ENCODE assay signal across 23 cellular contexts in genomic region chr7:140239653-140239935, GRCh38.
DNase-seq lines count a peak whose midpoint lies in the region; ATAC-seq, FAIRE-seq and TF ChIP-seq lines count a peak whose summit lies in the region.
"Had no signal": no experiment of that assay in that cellular context is flagged by ENCODE, and none has a peak within 500 bp of the region (broad histone marks: within the 10 kb centered on the region; RNA-seq: fewer than 3 reads in every experiment).

No MANE protein-coding gene starts in this region.

- H3K9ac ChIP-seq in K562 (ENCODE audit: insufficient read depth in 1 of 2, low read depth in 2 of 2, low read length in 2 of 2): 0 out of 4 replicates have a peak overlapping the region, but pooled peaks of 1 of the 2 experiments have one; percentile 27

- H3K27me3 Mint-ChIP-seq in activated naive CD4-positive, alpha-beta T cell treated with anti-CD3 and anti-CD28 coated beads for 36 hours (ENCODE audit: low read depth): no peaks in the 10 kb centered on the region
- H3K27me3 Mint-ChIP-seq: CD4-positive, CD25-positive, alpha-beta regulatory T cell had no signal

- peak overlapping the region; percentile 13 for H2AFZ ChIP-seq in K562 (ENCODE audit: low read depth, low read length)

- no peak overlapping the region for H3K4me2 ChIP-seq in K562 (ENCODE audit: insufficient read depth, low read length)

- no peaks in the 10 kb centered on the region for H3K36me3 ChIP-seq in K562 (ENCODE audit: control insufficient read depth, insufficient read depth, low read length)
- H3K36me3 ChIP-seq in small intestine (ENCODE audit: control insufficient read depth in 2 of 2, insufficient read depth in 2 of 2, low read length in 2 of 2): no peaks in the 10 kb centered on the region
- H3K36me3 ChIP-seq: spleen had no signal

- H3K9me3 ChIP-seq in K562 (replicated peaks; ENCODE audit: control insufficient read depth, insufficient read depth, low read depth, low read length): no peaks in the 10 kb centered on the region
- H3K9me3 ChIP-seq in small intestine (ENCODE audit: control insufficient read depth, low read depth): no peaks in the 10 kb centered on the region
- H3K9me3 ChIP-seq: spleen had no signal

- H3K4me3 ChIP-seq in K562 (no peak overlapping the region), small intestine (ENCODE audit: low read depth in 1 of 2, low read length in 2 of 2) (no peak overlapping the region)
- H3K4me3 ChIP-seq: spleen had no signal

- H3K27me3 ChIP-seq in K562 (ENCODE audit: control insufficient read depth in 2 of 2, insufficient read depth in 2 of 2, low read length in 2 of 2) (no peaks in the 10 kb centered on the region), small intestine (ENCODE audit: control insufficient read depth in 2 of 2, insufficient read depth in 2 of 2, low read length in 2 of 2) (no peaks in the 10 kb centered on the region)
- H3K27me3 ChIP-seq: spleen had no signal

- 24% methylated on average over 2 of the region's 2 CpGs for WGBS in K562 (ENCODE audit: insufficient coverage, low coverage, missing lambda C conversion rate)
- 30 to 67% (median 42%) methylated on average over 2 of the region's 2 CpGs for WGBS in small intestine, 3 donors

- BruUV-seq in K562 (replicated peaks; lab: Mats Ljungman, UMichigan): no TSS peak

- H3K36me3 Mint-ChIP-seq in activated naive CD4-positive, alpha-beta T cell treated with anti-CD3 and anti-CD28 coated beads for 36 hours (ENCODE audit: low read depth): no peaks in the 10 kb centered on the region
- H3K36me3 Mint-ChIP-seq: CD4-positive, CD25-positive, alpha-beta regulatory T cell had no signal

- intact Hi-C loops in activated naive CD4-positive, alpha-beta T cell treated with anti-CD3 and anti-CD28 coated beads for 36 hours (cut with micrococcal nuclease): no loop called here
- intact Hi-C loops in K562 (cut with micrococcal nuclease): no loop called here

- H3K9me1 ChIP-seq in K562 (ENCODE audit: control insufficient read depth, insufficient read depth, low read length): no peaks in the 10 kb centered on the region

- FAIRE-seq in K562 (lab: Jason Lieb, UNC) (no peak), small intestine (lab: Jason Lieb, UNC) (no peak)
- FAIRE-seq: astrocyte, GM18507 had no signal

- no peak overlapping the region for H3K27ac Mint-ChIP-seq in activated naive CD4-positive, alpha-beta T cell treated with anti-CD3 and anti-CD28 coated beads for 36 hours
- H3K27ac Mint-ChIP-seq: CD4-positive, CD25-positive, alpha-beta regulatory T cell had no signal

- in situ Hi-C loops in KBM-7 (cut with MboI; ENCODE audit: low pct_unique_long_range_greater_than_20kb, low sequenced_read_pairs): no loop called here
- in situ Hi-C loops in K562 (cut with MboI): no loop called here

- no peak for TF ChIP-seq POLR2A in K562 (conservative IDR thresholded peaks at IDR 0.05)

- TF ChIP-seq CTCF in K562 (IDR thresholded peaks at IDR 0.05 in 2 of 3, conservative IDR thresholded peaks at IDR 0.05 in 1 of 3; ENCODE audit: insufficient read depth in 2 of 3, low read depth in 1 of 3, low read length in 3 of 3): peak in 1 of 3 experiments; percentile 48; a peak in 2 of 6 replicates

- peak; percentile 48 for DNase-seq in activated naive CD4-positive, alpha-beta T cell treated with anti-CD3 and anti-CD28 coated beads for 36 hours
- DNase-seq in activated naive CD4-positive, alpha-beta T cell treated with anti-CD3 and anti-CD28 coated beads, Interleukin-2, amount 50 U/mL, for 16 hours: no peak
- DNase-seq in KBM-7 (peak; percentile 20), K562 (ENCODE audit: extremely low read depth in 1 of 4, low spot score in 3 of 4) (peak in 2 of 4 experiments; percentile 53 to 58), small intestine (peak; percentile 56), DMS53 (lab: John Stamatoyannopoulos, UW) (no peak)
- DNase-seq in activated effector memory CD4-positive, alpha-beta T cell treated with Interleukin-2 at 50 U/mL for 16 hours: no peak
- DNase-seq: activated CD4-positive, CD25-positive, alpha-beta regulatory T cell; activated CD8-positive, alpha-beta memory T cell treated with anti-CD3 and anti-CD28 coated beads, Interleukin-2, amount 50 U/mL, for 4 hours; activated gamma-delta T cell treated with Interleukin-2 at 50 U/mL for 16 hours; effector memory CD4-positive, alpha-beta T cell; Karpas-422; left cardiac atrium; NCI-H1048; OCI-M1; SIG-M5; spleen; stimulated activated CD8-positive, alpha-beta memory T cell treated with anti-CD3 and anti-CD28 coated beads, Interleukin-4, amount 100 ng/mL, for 48 hours had no signal

- H3K79me2 ChIP-seq in K562 (ENCODE audit: control insufficient read depth, insufficient read depth, low read length): no peaks in the 10 kb centered on the region

- TF ChIP-seq RAD21 in K562 (CRISPR knock-in tag; conservative IDR thresholded peaks at IDR 0.05 in 1 of 2, IDR thresholded peaks at IDR 0.05 in 1 of 2): peak in 1 of 2 experiments; percentile 38; a peak in 2 of 4 replicates

- no peaks in the 10 kb centered on the region for H3K9me3 Mint-ChIP-seq in activated naive CD4-positive, alpha-beta T cell treated with anti-CD3 and anti-CD28 coated beads for 36 hours
- H3K9me3 Mint-ChIP-seq: CD4-positive, CD25-positive, alpha-beta regulatory T cell; neural crest cell had no signal

- TF ChIP-seq EP300 in K562 (IDR thresholded peaks at IDR 0.05; ENCODE audit: low read length): no peak

- no peak overlapping the region for H3K4me3 Mint-ChIP-seq in activated naive CD4-positive, alpha-beta T cell treated with anti-CD3 and anti-CD28 coated beads for 36 hours
- H3K4me3 Mint-ChIP-seq: CD4-positive, CD25-positive, alpha-beta regulatory T cell; neural crest cell had no signal

- ATAC-seq in K562 (peak; percentile 29), GM21528 (IDR thresholded peaks at IDR 0.05; ENCODE audit: low FRiP score, unreplicated experiment) (no peak)
- ATAC-seq: left cardiac atrium had no signal

- POLR2A ChIA-PET in K562 (lab: Yijun Ruan, JAX): no interaction called here

- H4K20me1 ChIP-seq in K562 (replicated peaks; ENCODE audit: control insufficient read depth, insufficient read depth, low read length): no peaks in the 10 kb centered on the region

- no peak overlapping the region for H3K27ac ChIP-seq in K562 (ENCODE audit: extremely low read depth, low read depth, low read length)
- H3K27ac ChIP-seq in small intestine (ENCODE audit: low read depth in 1 of 2, low read length in 1 of 2): peak overlapping the region; percentile 76 to 90
- H3K27ac ChIP-seq: spleen had no signal

- H3K4me1 ChIP-seq in K562 (replicated peaks in 1 of 2; ENCODE audit: control insufficient read depth in 2 of 2, insufficient read depth in 2 of 2, low read length in 2 of 2) (peaks cover 38 to 43% of the 10 kb centered on the region in 2 experiments), small intestine (ENCODE audit: control insufficient read depth in 2 of 2, insufficient read depth in 1 of 2, low read depth in 1 of 2, low read length in 1 of 2) (peaks cover 2 to 10% of the 10 kb centered on the region in 2 donors)

- H3K4me1 Mint-ChIP-seq in activated naive CD4-positive, alpha-beta T cell treated with anti-CD3 and anti-CD28 coated beads for 36 hours (ENCODE audit: low read depth): peaks cover 15% of the 10 kb centered on the region
- H3K4me1 Mint-ChIP-seq: neural crest cell had no signal

- CTCF ChIA-PET in activated naive CD4-positive, alpha-beta T cell treated with anti-CD3 and anti-CD28 coated beads for 36 hours (lab: Charles Lee): interaction anchor here (1.3 kb wide), 1 partner anchor 86 kb away, joined by 3 read pairs; no protein-coding TSS in a partner anchor
- CTCF ChIA-PET in K562 (lab: Yijun Ruan, JAX; ENCODE audit: low intra/inter-chr PET ratio): no interaction called here

TF ChIP-seq in K562, 482 proteins besides CTCF, POLR2A, EP300 and RAD21:
- TF ChIP-seq EGR1 (conservative IDR thresholded peaks at IDR 0.05) (peak; percentile 69), POLR2B (IDR thresholded peaks at IDR 0.05; ENCODE audit: low read depth, partially characterized antibody) (no peak)
- TF ChIP-seq, protein P1, sequence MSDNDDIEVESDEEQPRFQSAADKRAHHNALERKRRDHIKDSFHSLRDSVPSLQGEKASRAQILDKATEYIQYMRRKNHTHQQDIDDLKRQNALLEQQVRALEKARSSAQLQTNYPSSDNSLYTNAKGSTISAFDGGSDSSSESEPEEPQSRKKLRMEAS (CRISPR knock-in tag; IDR thresholded peaks at IDR 0.05): 0 out of 2 replicates have a peak, but pooled peaks have one; percentile 2
TF ChIP-seq in K562: peak in this region for 2.

Comparison
In these comparisons a context has a peak if more than half of its experiments do, and no peak if none do; other contexts are left out.
1. DNase-seq: peak in activated naive CD4-positive, alpha-beta T cell treated with anti-CD3 and anti-CD28 coated beads for 36 hours (single experiment), KBM-7 (single experiment) and small intestine (single experiment); none in activated naive CD4-positive, alpha-beta T cell treated with anti-CD3 and anti-CD28 coated beads, Interleukin-2, amount 50 U/mL, for 16 hours (single experiment), activated effector memory CD4-positive, alpha-beta T cell treated with Interleukin-2 at 50 U/mL for 16 hours (single experiment) and DMS53 (single experiment).